ENCODE assay signal across 8 cellular contexts in genomic region chr18:26656944-26657536, GRCh38.
DNase-seq lines count a peak whose midpoint lies in the region; ATAC-seq, FAIRE-seq and TF ChIP-seq lines count a peak whose summit lies in the region.
"Had no signal": no experiment of that assay in that cellular context is flagged by ENCODE, and none has a peak within 500 bp of the region (broad histone marks: within the 10 kb centered on the region; RNA-seq: fewer than 3 reads in every experiment).

No MANE protein-coding gene starts in this region.

- no peaks in the 10 kb centered on the region for H4K20me1 ChIP-seq in endothelial cell of umbilical vein (replicated peaks; ENCODE audit: control insufficient read depth, extremely low read depth, insufficient read depth, low read length)

- H2AK5ac ChIP-seq in mesenchymal stem cell (ENCODE audit: low read length, severe bottlenecking), result no peak overlapping the region

- peak overlapping the region; percentile 42 for H2BK120ac ChIP-seq in mesenchymal stem cell (ENCODE audit: low read depth, low read length)

- H3K9me3 Mint-ChIP-seq in T-helper 2 cell treated with Interferon-gamma antibody and Interleukin-4, amounts not matched to agents 5 μg/mL and 100 μg/mL, for 36 hours, result no peaks in the 10 kb centered on the region

- H3K36me3 ChIP-seq in endothelial cell of umbilical vein (ENCODE audit: control insufficient read depth in 2 of 2, extremely low read depth in 1 of 2, insufficient read depth in 2 of 2, low read length in 2 of 2), result no peaks in the 10 kb centered on the region
- H3K36me3 ChIP-seq in mesenchymal stem cell (ENCODE audit: control insufficient read depth in 1 of 2, insufficient read depth in 2 of 2, low read depth in 1 of 2, low read length in 2 of 2), result no peaks in the 10 kb centered on the region
- H3K36me3 ChIP-seq in testis (ENCODE audit: low read depth, missing control alignments), result no peaks in the 10 kb centered on the region

- peak overlapping the region; percentile 38 to 63 (median 50) for H3K4me3 ChIP-seq in endothelial cell of umbilical vein (replicated peaks in 1 of 3; ENCODE audit: insufficient read depth in 1 of 3, low read depth in 1 of 3, low read length in 3 of 3)
- peak overlapping the region; percentile 68 to 83 for H3K4me3 ChIP-seq in mesenchymal stem cell (ENCODE audit: insufficient read depth in 1 of 2, low read depth in 1 of 2, low read length in 2 of 2)
- H3K4me3 ChIP-seq in testis, result peak overlapping the region; percentile 70 to 78

- H3K4me2 ChIP-seq in endothelial cell of umbilical vein (ENCODE audit: insufficient read depth, low read length) (peak overlapping the region; percentile 85), mesenchymal stem cell (ENCODE audit: low read length, poor library complexity, severe bottlenecking) (peak overlapping the region; percentile 81)

- dilution Hi-C loops in endothelial cell of umbilical vein (cut with MboI; ENCODE audit: extremely low pct_ligation_motif_present, low sequenced_read_pairs), result no loop called here

- no peaks in the 10 kb centered on the region for H3K36me3 Mint-ChIP-seq in T-helper 2 cell treated with Interferon-gamma antibody and Interleukin-4, amounts not matched to agents 5 μg/mL and 100 μg/mL, for 36 hours (ENCODE audit: low read depth)

- H3K4ac ChIP-seq in mesenchymal stem cell (ENCODE audit: low read depth in 1 of 2, low read length in 2 of 2), result no peak overlapping the region

- H3K27me3 ChIP-seq in endothelial cell of umbilical vein (ENCODE audit: control insufficient read depth in 2 of 2, insufficient read depth in 2 of 2, low read length in 2 of 2), result peaks cover 51 to 72% of the 10 kb centered on the region in 2 experiments
- H3K27me3 ChIP-seq in mesenchymal stem cell (ENCODE audit: control insufficient read depth in 1 of 2, insufficient read depth in 1 of 2, low read length in 2 of 2), result peaks cover 0 to 65% of the 10 kb centered on the region in 2 experiments
- no peaks in the 10 kb centered on the region for H3K27me3 ChIP-seq in testis

- intact Hi-C loops in endothelial cell of umbilical vein (cut with micrococcal nuclease) (loop anchor here (2.0 to 5.0 kb wide), 3 partner anchors 108 to 430 kb away; partner anchors contain the start of genes KCTD1 and TAF4B), testis (cut with DNase I; ENCODE audit: low total_unique reads) (no loop called here)

- POLR2A ChIA-PET in endothelial cell of umbilical vein (lab: Charles Lee), result no interaction called here

- H3K23ac ChIP-seq in mesenchymal stem cell (ENCODE audit: low read length in 2 of 2), result no peak overlapping the region

- H3K4me1 ChIP-seq in endothelial cell of umbilical vein (ENCODE audit: control insufficient read depth, extremely low read depth, insufficient read depth, low read length), result peaks cover 8% of the 10 kb centered on the region
- H3K4me1 ChIP-seq in mesenchymal stem cell (ENCODE audit: control insufficient read depth, insufficient read depth, low read depth, low read length), result peaks cover 3% of the 10 kb centered on the region
- peaks cover 9% of the 10 kb centered on the region for H3K4me1 ChIP-seq in testis

- H3K27ac Mint-ChIP-seq in T-helper 2 cell treated with Interferon-gamma antibody and Interleukin-4, amounts not matched to agents 5 μg/mL and 100 μg/mL, for 36 hours, result no peak overlapping the region

- peak; percentile 75 for DNase-seq in ELR (ENCODE audit: low read depth)
- peak; percentile 60 for DNase-seq in M059J (ENCODE audit: low read depth)
- peak; percentile 22 for DNase-seq in T-helper 2 cell treated with Interferon-gamma antibody and Interleukin-4, amounts not matched to agents 5 μg/mL and 100 μg/mL, for 36 hours (ENCODE audit: low spot score)
- peak; percentile 53 for DNase-seq in endothelial cell of umbilical vein (ENCODE audit: low read depth, low spot score)
- DNase-seq in mesenchymal stem cell, result peak; percentile 67
- DNase-seq in testis, result peak; percentile 66

- CTCF ChIA-PET in endothelial cell of umbilical vein (lab: Charles Lee), result interaction anchor here (0.7 to 2.5 kb wide), 6 partner anchors 10 to 350 kb away, joined by 3 to 15 read pairs (median 6); partner anchors contain the start of gene KCTD1

- TF ChIP-seq CTCF in endothelial cell of umbilical vein (IDR thresholded peaks at IDR 0.05; ENCODE audit: extremely low read depth in 1 of 2, insufficient read depth in 1 of 2, low read depth in 1 of 2, low read length in 2 of 2) (peak in 1 of 2 donors; percentile 50), testis (IDR thresholded peaks at IDR 0.05) (no peak)

- TF ChIP-seq POLR2A in endothelial cell of umbilical vein (IDR thresholded peaks at IDR 0.05; ENCODE audit: low read depth, low read length) (no peak), testis (IDR thresholded peaks at IDR 0.05) (no peak)

- no peak overlapping the region for H2BK15ac ChIP-seq in mesenchymal stem cell (ENCODE audit: low read depth, poor library complexity, severe bottlenecking)

- H3K27me3 Mint-ChIP-seq in T-helper 2 cell treated with Interferon-gamma antibody and Interleukin-4, amounts not matched to agents 5 μg/mL and 100 μg/mL, for 36 hours (ENCODE audit: low read depth), result peaks cover 80% of the 10 kb centered on the region

- WGBS in mesenchymal stem cell, result under 1% methylated on average over 39 of the region's 52 CpGs
- 0 to 1% methylated on average over 18 to 21 of the region's 52 CpGs for WGBS in testis, 2 donors

- H3K4me3 Mint-ChIP-seq in T-helper 2 cell treated with Interferon-gamma antibody and Interleukin-4, amounts not matched to agents 5 μg/mL and 100 μg/mL, for 36 hours, result peak overlapping the region; percentile 84

- H3K27ac ChIP-seq in endothelial cell of umbilical vein (ENCODE audit: insufficient read depth, low read depth, low read length) (no peak overlapping the region), mesenchymal stem cell (ENCODE audit: low read length, poor library complexity, severe bottlenecking) (peak overlapping the region; percentile 23), testis (peak overlapping the region; percentile 76 to 86)

- ATAC-seq in GM21529 (IDR thresholded peaks at IDR 0.05; ENCODE audit: unreplicated experiment), result peak; percentile 58

- H3K4me1 Mint-ChIP-seq in T-helper 2 cell treated with Interferon-gamma antibody and Interleukin-4, amounts not matched to agents 5 μg/mL and 100 μg/mL, for 36 hours (ENCODE audit: low read depth), result peaks cover 17% of the 10 kb centered on the region

- H3K9me1 ChIP-seq in endothelial cell of umbilical vein (replicated peaks; ENCODE audit: control insufficient read depth, extremely low read depth, insufficient read depth, low read length), result no peaks in the 10 kb centered on the region

- BruUV-seq in endothelial cell of umbilical vein (replicated peaks; lab: Mats Ljungman, UMichigan), result no TSS peak

- H2BK5ac ChIP-seq in mesenchymal stem cell (ENCODE audit: low read depth, low read length, poor library complexity, severe bottlenecking), result no peak overlapping the region

- H3K9me3 ChIP-seq in endothelial cell of umbilical vein (replicated peaks; ENCODE audit: control insufficient read depth, insufficient read depth, low read length), result no peaks in the 10 kb centered on the region
- H3K9me3 ChIP-seq in mesenchymal stem cell (ENCODE audit: control insufficient read depth, low read length), result no peaks in the 10 kb centered on the region
- no peaks in the 10 kb centered on the region for H3K9me3 ChIP-seq in testis

- peak overlapping the region; percentile 50 for H2AFZ ChIP-seq in endothelial cell of umbilical vein (ENCODE audit: low read depth, low read length)
- H2AFZ ChIP-seq in mesenchymal stem cell (ENCODE audit: low read depth, low read length), result no peak overlapping the region

- H3K9ac ChIP-seq in endothelial cell of umbilical vein (replicated peaks; ENCODE audit: extremely low read depth, insufficient read depth, low read length), result no peak overlapping the region
- peak overlapping the region; percentile 83 for H3K9ac ChIP-seq in mesenchymal stem cell (ENCODE audit: low read length)

- no peaks in the 10 kb centered on the region for H3K79me1 ChIP-seq in mesenchymal stem cell (replicated peaks; ENCODE audit: low read length, poor library complexity, severe bottlenecking)

- H4K91ac ChIP-seq in mesenchymal stem cell (ENCODE audit: low read length), result no peak overlapping the region

- H3K14ac ChIP-seq in mesenchymal stem cell (ENCODE audit: low read length in 2 of 2), result no peak overlapping the region

- no peak overlapping the region for H4K8ac ChIP-seq in mesenchymal stem cell (ENCODE audit: low read length)

- no peak overlapping the region for H2BK12ac ChIP-seq in mesenchymal stem cell (ENCODE audit: low read length in 2 of 2)

- H3K18ac ChIP-seq in mesenchymal stem cell (ENCODE audit: low read depth in 1 of 2, low read length in 2 of 2), result no peak overlapping the region

- H3K79me2 ChIP-seq in endothelial cell of umbilical vein (ENCODE audit: control insufficient read depth, insufficient read depth, low read length), result no peaks in the 10 kb centered on the region

- no peak for FAIRE-seq in endothelial cell of umbilical vein (lab: Jason Lieb, UNC)
- FAIRE-seq: islet of Langerhans had no signal

TF ChIP-seq in endothelial cell of umbilical vein, 7 proteins besides CTCF, POLR2A, EP300 and RAD21:
- TF ChIP-seq POLR2AphosphoS5 (IDR thresholded peaks at IDR 0.05; ENCODE audit: insufficient read depth, low read depth, low read length), result no peak
- no peak for TF ChIP-seq JUN (IDR thresholded peaks at IDR 0.05; ENCODE audit: borderline replicate concordance, insufficient read depth, insufficient read length, low read depth)
- TF ChIP-seq GATA2 (IDR thresholded peaks at IDR 0.05; ENCODE audit: insufficient read depth, insufficient read length, low read depth, low read length), result no peak
- no peak for TF ChIP-seq EZH2 (IDR thresholded peaks at IDR 0.05; ENCODE audit: borderline replicate concordance, low read depth, low read length, severe bottlenecking)
- TF ChIP-seq FOS (IDR thresholded peaks at IDR 0.05; ENCODE audit: borderline replicate concordance, insufficient read depth, low read length), result no peak
- TF ChIP-seq MYC (IDR thresholded peaks at IDR 0.05; ENCODE audit: low read depth, low read length), result no peak
- no peak for TF ChIP-seq MAX (IDR thresholded peaks at IDR 0.05; ENCODE audit: insufficient read depth, insufficient read length)

Comparison
In these comparisons a context has a peak if more than half of its experiments do, and no peak if none do; other contexts are left out.
1. DNase-seq: peak in every context shown above with its lines; median percentile 75 in ELR; 67 in mesenchymal stem cell; 66 in testis; 60 in M059J; 53 in endothelial cell of umbilical vein; 22 in T-helper 2 cell treated with Interferon-gamma antibody and Interleukin-4, amounts not matched to agents 5 μg/mL and 100 μg/mL, for 36 hours.